13 cellular contexts compared by ENCODE assay signal in the genomic region with DNA sequence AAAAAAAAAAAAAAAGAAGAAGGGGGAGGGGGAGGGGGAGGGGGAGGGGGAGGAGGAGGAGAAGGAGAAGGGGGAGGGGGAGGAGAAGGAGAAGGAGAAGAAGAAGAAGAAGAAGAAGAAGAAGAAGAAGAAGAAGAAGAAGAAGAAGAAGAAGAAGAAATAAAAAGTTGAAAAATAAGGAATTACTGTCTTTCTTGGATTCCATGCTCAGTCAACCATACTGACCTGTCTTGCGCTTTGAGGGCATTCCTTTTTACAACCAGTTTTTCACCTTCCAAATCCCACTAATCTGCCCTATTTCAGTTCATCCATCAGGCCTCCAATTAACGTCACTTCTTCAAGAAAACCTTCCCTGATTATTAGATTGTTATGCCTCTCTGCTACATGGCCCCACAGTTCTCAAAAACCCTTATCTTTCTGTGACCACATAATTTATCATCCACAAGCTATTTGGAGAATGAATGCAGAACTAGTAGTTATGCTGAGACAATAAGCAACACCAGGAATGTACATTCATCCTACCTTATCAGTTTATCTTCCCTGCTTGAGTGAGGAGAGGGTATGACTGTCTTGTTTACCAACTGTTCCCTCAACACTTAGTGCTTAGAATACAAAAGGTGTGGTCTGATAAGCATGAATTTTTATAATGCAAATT. TPM values are rescaled to one million over a fixed set of nuclear protein-coding genes. Genes with fewer than 3 reads are reported as not detected.
DNase-seq lines count a peak whose midpoint lies in the region; ATAC-seq and TF ChIP-seq lines count a peak whose summit lies in the region.
"Had no signal": no experiment of that assay in that cellular context is flagged by ENCODE, and none has a peak within 500 bp of the region (broad histone marks: within the 10 kb centered on the region; RNA-seq: fewer than 3 reads in every experiment).

No MANE protein-coding gene starts in this region.

- ATAC-seq in IMR-90 (ENCODE audit: low read depth) (peak; percentile 53), memory B cell (ENCODE audit: low read depth) (no peak), GM19023 (IDR thresholded peaks at IDR 0.05; ENCODE audit: unreplicated experiment) (no peak), GM21786 (IDR thresholded peaks at IDR 0.05; ENCODE audit: unreplicated experiment) (no peak)

- H2BK120ac ChIP-seq in IMR-90 (ENCODE audit: low read depth, low read length), result no peak overlapping the region

- H3K4me1 ChIP-seq in Caco-2 (peaks cover 19% of the 10 kb centered on the region), IMR-90 (ENCODE audit: control insufficient read depth, insufficient read depth, low read length) (peaks cover 2% of the 10 kb centered on the region), left ventricle myocardium inferior (peaks cover 41% of the 10 kb centered on the region)

- H3K4me2 ChIP-seq in IMR-90 (ENCODE audit: low read depth, low read length), result peak overlapping the region; percentile 22; the same call in 1 of the 2 replicates

- H3K4ac ChIP-seq in IMR-90 (ENCODE audit: low read depth, low read length), result no peak overlapping the region

- no peak overlapping the region for H2BK5ac ChIP-seq in IMR-90 (ENCODE audit: low read depth, low read length, poor library complexity, severe bottlenecking)

- H3K36me3 ChIP-seq in Caco-2 (ENCODE audit: control insufficient read depth, insufficient read depth, low read length) (no peaks in the 10 kb centered on the region), IMR-90 (ENCODE audit: control insufficient read depth, insufficient read depth, low read length) (no peaks in the 10 kb centered on the region), left ventricle myocardium inferior (no peaks in the 10 kb centered on the region)
- H3K36me3 ChIP-seq: stomach had no signal

- H3K56ac ChIP-seq in IMR-90 (ENCODE audit: extremely low read depth, insufficient read depth, low read length), result no peak overlapping the region

- dilution Hi-C loops in IMR-90 (cut with HindIII; ENCODE audit: low sequenced_read_pairs, unreplicated experiment), result no loop called here

- DNase-seq in Caco-2, result peak in 1 of 2 experiments; percentile 33
- peak; percentile 74 for DNase-seq in IMR-90
- peak; percentile 100 for DNase-seq in amniotic epithelial cell (ENCODE audit: low read depth)
- no peak for DNase-seq in memory B cell (ENCODE audit: low spot score in 2 of 2)
- DNase-seq in left ventricle myocardium inferior, result no peak
- DNase-seq in posterior cingulate gyrus, result no peak
- DNase-seq: activated CD8-positive, alpha-beta memory T cell treated with anti-CD3 and anti-CD28 coated beads, Interleukin-2, amount 50 U/mL, for 48 hours; stimulated activated CD4-positive, alpha-beta T cell treated with anti-CD3 and anti-CD28 coated beads, Interleukin-4, amount 100 ng/mL, for 24 hours; stomach had no signal

- peaks cover 13% of the 10 kb centered on the region; the same call in 1 of the 2 replicates for H4K20me1 ChIP-seq in IMR-90 (ENCODE audit: insufficient read depth, low read length)

- no peak overlapping the region; the same call in 1 of the 2 replicates for H3K14ac ChIP-seq in IMR-90 (replicated peaks; ENCODE audit: low read depth, low read length)

- no peak overlapping the region for H3K23ac ChIP-seq in IMR-90 (ENCODE audit: low read depth, low read length)

- CTCF ChIA-PET in Caco-2 (lab: Charles Lee) (no interaction called here), IMR-90 (lab: Yijun Ruan, JAX) (no interaction called here)

- H2BK20ac ChIP-seq in IMR-90 (ENCODE audit: low read depth, low read length), result no peak overlapping the region

- BruUV-seq in Caco-2 (replicated peaks; lab: Mats Ljungman, UMichigan) (no TSS peak), IMR-90 (replicated peaks; lab: Mats Ljungman, UMichigan) (no TSS peak)

- intact Hi-C loops in Caco-2 (cut with micrococcal nuclease; ENCODE audit: unreplicated experiment) (no loop called here), IMR-90 (cut with micrococcal nuclease) (no loop called here), left ventricle myocardium inferior (cut with micrococcal nuclease) (no loop called here), posterior cingulate gyrus (cut with DNase I) (no loop called here)

- H3K4me3 ChIP-seq in Caco-2 (ENCODE audit: low read depth, low read length) (no peak overlapping the region), IMR-90 (ENCODE audit: insufficient read depth, low read depth, low read length) (no peak overlapping the region), left ventricle myocardium inferior (no peak overlapping the region)
- H3K4me3 ChIP-seq: stomach had no signal

- H3K27me3 Mint-ChIP-seq in Caco-2 (ENCODE audit: insufficient read depth, unreplicated experiment) (no peaks in the 10 kb centered on the region), memory B cell (no peaks in the 10 kb centered on the region)

- no peak overlapping the region for H2BK15ac ChIP-seq in IMR-90 (ENCODE audit: low read depth, low read length)

- H4K5ac ChIP-seq in IMR-90 (ENCODE audit: low read depth, low read length), result no peak overlapping the region

- peaks cover 23 to 55% of the 10 kb centered on the region in 2 experiments for H3K79me1 ChIP-seq in IMR-90 (ENCODE audit: low read depth in 1 of 2, low read length in 2 of 2)

- no peaks in the 10 kb centered on the region for H3K9me1 ChIP-seq in IMR-90 (ENCODE audit: insufficient read depth, low read length)

- no peak overlapping the region for H4K91ac ChIP-seq in IMR-90 (ENCODE audit: insufficient read depth, low read depth, low read length)

- no peak for TF ChIP-seq RAD21 in IMR-90 (IDR thresholded peaks at IDR 0.05; ENCODE audit: low read length)

- no peak for TF ChIP-seq POLR2A in IMR-90 (IDR thresholded peaks at IDR 0.05; ENCODE audit: low read depth, low read length)

- no peak overlapping the region; a peak in 1 of 4 replicates for H4K8ac ChIP-seq in IMR-90 (ENCODE audit: low read depth in 2 of 2, low read length in 2 of 2)

- no peaks in the 10 kb centered on the region for H3K9me3 ChIP-seq in Caco-2
- H3K9me3 ChIP-seq in IMR-90 (ENCODE audit: control insufficient read depth, insufficient read depth, low read length), result no peaks in the 10 kb centered on the region
- no peaks in the 10 kb centered on the region for H3K9me3 ChIP-seq in left ventricle myocardium inferior (replicated peaks)
- H3K9me3 ChIP-seq: stomach had no signal

- no peak overlapping the region for H2AK5ac ChIP-seq in IMR-90 (ENCODE audit: low read depth, low read length)

- H2AK9ac ChIP-seq in IMR-90 (replicated peaks; ENCODE audit: low read depth, low read length, poor library complexity), result no peak overlapping the region

- TF ChIP-seq CTCF in Caco-2 (IDR thresholded peaks at IDR 0.05; ENCODE audit: insufficient read depth in 1 of 2, low read depth in 1 of 2, low read length in 1 of 2, severe bottlenecking in 1 of 2, unreplicated experiment in 1 of 2), result no peak
- no peak for TF ChIP-seq CTCF in IMR-90 (conservative IDR thresholded peaks at IDR 0.05; ENCODE audit: low read depth, low read length)
- no peak for TF ChIP-seq CTCF in left ventricle myocardium inferior (IDR thresholded peaks at IDR 0.05; ENCODE audit: borderline replicate concordance)

- no peak overlapping the region for H3K9ac ChIP-seq in IMR-90 (ENCODE audit: low read depth, low read length)

- H3K4me1 Mint-ChIP-seq in Caco-2 (ENCODE audit: low read depth, unreplicated experiment), result peaks cover 37% of the 10 kb centered on the region
- peaks cover 23% of the 10 kb centered on the region for H3K4me1 Mint-ChIP-seq in memory B cell

- H3K27ac Mint-ChIP-seq in Caco-2 (ENCODE audit: unreplicated experiment) (peak overlapping the region; percentile 89), memory B cell (peak overlapping the region; percentile 10)

- H2AFZ ChIP-seq in IMR-90 (replicated peaks; ENCODE audit: low read length, poor library complexity), result no peak overlapping the region

- H3K9me3 Mint-ChIP-seq in Caco-2 (ENCODE audit: unreplicated experiment) (peaks cover 20% of the 10 kb centered on the region), memory B cell (no peaks in the 10 kb centered on the region)

- H3K27me3 ChIP-seq in Caco-2 (replicated peaks; ENCODE audit: control insufficient read depth, insufficient read depth, low read length) (no peaks in the 10 kb centered on the region), IMR-90 (ENCODE audit: control insufficient read depth, insufficient read depth, low read length) (no peaks in the 10 kb centered on the region), left ventricle myocardium inferior (ENCODE audit: low read depth) (no peaks in the 10 kb centered on the region)
- H3K27me3 ChIP-seq: stomach had no signal

- POLR2A ChIA-PET in Caco-2 (lab: Charles Lee), result no interaction called here
- POLR2A ChIA-PET in IMR-90 (lab: Charles Lee; ENCODE audit: unreplicated experiment), result no interaction called here

- 80% methylated on average over 1 of the region's 2 CpGs; no CpG with 5 or more reads in 1 of the 2 experiments for WGBS in IMR-90 (ENCODE audit: extremely low coverage in 2 of 2, insufficient read length in 1 of 2), 2 experiments

- H3K4me3 Mint-ChIP-seq in Caco-2 (ENCODE audit: unreplicated experiment) (peak overlapping the region; percentile 1), memory B cell (no peak overlapping the region)

- in situ Hi-C loops in IMR-90 (cut with MboI; ENCODE audit: low sequenced_read_pairs), result no loop called here

- peaks cover 43% of the 10 kb centered on the region for H3K36me3 Mint-ChIP-seq in Caco-2 (ENCODE audit: insufficient read depth, unreplicated experiment)
- H3K36me3 Mint-ChIP-seq in memory B cell, result peaks cover 32% of the 10 kb centered on the region

- H3K27ac ChIP-seq in IMR-90 (ENCODE audit: insufficient read depth, low read length) (no peak overlapping the region), left ventricle myocardium inferior (replicated peaks) (no peak overlapping the region)
- H3K27ac ChIP-seq: stomach had no signal

- H3K18ac ChIP-seq in IMR-90 (ENCODE audit: low read depth, low read length), result no peak overlapping the region

TF ChIP-seq in IMR-90, 13 proteins besides CTCF, POLR2A, EP300 and RAD21 (continues in another document):
- no peak for TF ChIP-seq MAZ (IDR thresholded peaks at IDR 0.05; ENCODE audit: borderline replicate concordance, low read depth, low read length)
- TF ChIP-seq NFE2L2 (IDR thresholded peaks at IDR 0.05; ENCODE audit: low read depth, low read length), result no peak
- no peak for TF ChIP-seq CHD1 (IDR thresholded peaks at IDR 0.05; ENCODE audit: low read depth, low read length)
- TF ChIP-seq MAFK (IDR thresholded peaks at IDR 0.05; ENCODE audit: low read depth, low read length), result no peak
- TF ChIP-seq USF2 (IDR thresholded peaks at IDR 0.05; ENCODE audit: low read depth, low read length), result no peak

RNA-seq across cellular contexts. Expression of gene GUCA2A, which starts 57.5 kb away (rescaled TPM):
- total RNA-seq in Caco-2 (2022) (24.1 and 28.8 TPM in 2 replicates), IMR-90 (2012; rRNA removed) (not detected in 2 replicates), left ventricle myocardium inferior (not detected)
- polyA plus RNA-seq in IMR-90 (2012; rRNA removed), result not detected in 2 replicates
- not detected in 2 replicates for polyA plus RNA-seq in IMR-90 (2012; cell fraction: cytosol; rRNA removed)
- not detected in 2 replicates for polyA plus RNA-seq in IMR-90 (2012; cell fraction: nucleus; rRNA removed; ENCODE audit: low replicate concordance)
- total RNA-seq: H4, pulmonary artery endothelial cell had no signal
- polyA plus RNA-seq: stomach had no signal

Comparison
In these comparisons a context has a peak if more than half of its experiments do, and no peak if none do; other contexts are left out.
1. DNase-seq: peak in IMR-90 (single experiment) and amniotic epithelial cell (single experiment); none in memory B cell (0 of 2), left ventricle myocardium inferior (single experiment) and posterior cingulate gyrus (0 of 10).
2. RNA of gene GUCA2A, which starts 57.5 kb away (total RNA-seq): 24.1 to 28.8 TPM in Caco-2; not detected in left ventricle myocardium inferior (single experiment) and not detected in IMR-90; every median in the first group is over 10 times any median in the second.